ENCODE assay signal across 16 cellular contexts in the genomic region with DNA sequence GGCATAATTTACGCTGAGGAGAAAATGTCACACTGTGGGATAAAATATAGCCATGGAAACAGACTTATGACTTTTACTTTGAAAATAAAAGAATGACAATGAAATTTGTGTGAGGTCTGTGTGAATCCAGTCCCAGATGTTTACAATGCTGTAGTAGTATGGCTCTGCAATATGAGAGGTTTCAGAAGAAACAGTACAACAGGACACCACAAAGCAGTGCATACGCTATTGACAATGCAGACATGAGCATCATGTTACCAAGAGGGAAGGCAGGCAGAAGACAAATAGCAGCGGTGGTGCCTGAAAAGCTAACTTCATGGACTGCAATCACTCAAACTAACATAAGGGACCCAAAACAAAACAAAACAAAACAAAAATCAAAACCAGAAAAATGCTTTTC. TPM values are rescaled to one million over a fixed set of nuclear protein-coding genes. Genes with fewer than 3 reads are reported as not detected.
DNase-seq lines count a peak whose midpoint lies in the region; ATAC-seq and TF ChIP-seq lines count a peak whose summit lies in the region.
"Had no signal": no experiment of that assay in that cellular context is flagged by ENCODE, and none has a peak within 500 bp of the region (broad histone marks: within the 10 kb centered on the region; RNA-seq: fewer than 3 reads in every experiment).

No MANE protein-coding gene starts in this region.

- no peak for TF ChIP-seq CTCF in thoracic aorta (IDR thresholded peaks at IDR 0.05)

- no peaks in the 10 kb centered on the region for H3K36me3 ChIP-seq in ectodermal cell (ENCODE audit: control insufficient read depth, insufficient read depth, low read length)
- H3K36me3 ChIP-seq in muscle layer of colon (ENCODE audit: insufficient read depth, low read length) = no peaks in the 10 kb centered on the region
- no peaks in the 10 kb centered on the region for H3K36me3 ChIP-seq in thoracic aorta

- H3K27me3 Mint-ChIP-seq in activated T-cell treated with anti-CD3 and anti-CD28 coated beads, Interleukin-2, amount 50 U/mL, for 4 hours (ENCODE audit: low read depth) = peaks cover 39% of the 10 kb centered on the region

- no peak overlapping the region for H3K4me3 Mint-ChIP-seq in activated T-cell treated with anti-CD3 and anti-CD28 coated beads, Interleukin-2, amount 50 U/mL, for 4 hours

- H3K4me1 ChIP-seq in ectodermal cell (ENCODE audit: control insufficient read depth, insufficient read depth, low read length) = peaks cover 21% of the 10 kb centered on the region
- no peaks in the 10 kb centered on the region for H3K4me1 ChIP-seq in muscle layer of colon (ENCODE audit: insufficient read depth, low read length)
- peaks cover 0 to 5% of the 10 kb centered on the region in 2 donors for H3K4me1 ChIP-seq in thoracic aorta (ENCODE audit: control insufficient read depth in 1 of 2, low read depth in 2 of 2)

- WGBS in ectodermal cell, 2 experiments = 24 to 31% methylated on average over 3 of the region's 3 CpGs

- no peak overlapping the region for H3K27ac ChIP-seq in ectodermal cell (ENCODE audit: insufficient read depth, low read depth, low read length, poor library complexity, severe bottlenecking)
- peak overlapping the region; percentile 4 for H3K27ac ChIP-seq in muscle layer of colon (ENCODE audit: low read depth, low read length)
- no peak overlapping the region for H3K27ac ChIP-seq in thoracic aorta
- H3K27ac ChIP-seq: KMS-11 had no signal

- ATAC-seq in thoracic aorta (ENCODE audit: insufficient number of reproducible peaks, low FRiP score, low read depth) (no peak), GM21360 (IDR thresholded peaks at IDR 0.05; ENCODE audit: unreplicated experiment) (no peak)
- no peak for ATAC-seq in activated T-cell treated with anti-CD3 and anti-CD28 coated beads, Interleukin-2, amount 50 U/mL, for 4 hours

- H3K9me3 ChIP-seq in ectodermal cell (ENCODE audit: control insufficient read depth, low read length) = no peaks in the 10 kb centered on the region
- H3K9me3 ChIP-seq in muscle layer of colon (ENCODE audit: low read length) = no peaks in the 10 kb centered on the region
- H3K9me3 ChIP-seq in thoracic aorta = no peaks in the 10 kb centered on the region

- H3K27me3 ChIP-seq in ectodermal cell (ENCODE audit: control insufficient read depth, insufficient read depth, low read length, poor library complexity, severe bottlenecking) (peaks cover 46% of the 10 kb centered on the region), muscle layer of colon (ENCODE audit: control insufficient read depth in 1 of 2, insufficient read depth in 2 of 2, low read length in 2 of 2) (peaks cover 0 to 27% of the 10 kb centered on the region in 2 donors), thoracic aorta (replicated peaks; ENCODE audit: insufficient read depth) (no peaks in the 10 kb centered on the region)

- no peak overlapping the region for H3K9ac ChIP-seq in muscle layer of colon (ENCODE audit: low read length)
- H3K9ac ChIP-seq: KMS-11 had no signal

- peaks cover 2% of the 10 kb centered on the region for H3K4me1 Mint-ChIP-seq in activated T-cell treated with anti-CD3 and anti-CD28 coated beads, Interleukin-2, amount 50 U/mL, for 4 hours (ENCODE audit: low read depth)

- peak; percentile 13 for DNase-seq in NCI-H2107 treated with DMSO at 0.1 percent for 48 hours (lab: John Stamatoyannopoulos, UW; ENCODE audit: unreplicated experiment)
- no peak for DNase-seq in thoracic aorta (ENCODE audit: low spot score)
- no peak for DNase-seq in retina
- DNase-seq in activated CD4-positive, alpha-beta T cell treated with anti-CD3 and anti-CD28 coated beads for 48 hours = no peak
- no peak for DNase-seq in activated T-cell treated with anti-CD3 and anti-CD28 coated beads, Interleukin-2, amount 50 U/mL, for 4 hours
- DNase-seq: activated CD4-positive, alpha-beta T cell treated with anti-CD3 and anti-CD28 coated beads for 1 hour; activated T-cell treated with anti-CD3 and anti-CD28 coated beads, Interleukin-2, amount 50 U/mL, for 1 hour; AML-193; cortex of kidney; NCI-H1417 treated with DMSO at 0.1 percent for 48 hours; NCI-H510A had no signal

- H3K4me3 ChIP-seq in ectodermal cell (ENCODE audit: insufficient read depth, low read depth, low read length) (peak overlapping the region; percentile 37), muscle layer of colon (ENCODE audit: low read depth in 1 of 2, low read length in 2 of 2) (peak overlapping the region; percentile 60 to 83), thoracic aorta (peak overlapping the region; percentile 78)

- peaks cover 4% of the 10 kb centered on the region for H3K9me3 Mint-ChIP-seq in activated T-cell treated with anti-CD3 and anti-CD28 coated beads, Interleukin-2, amount 50 U/mL, for 4 hours

- no peaks in the 10 kb centered on the region for H3K36me3 Mint-ChIP-seq in activated T-cell treated with anti-CD3 and anti-CD28 coated beads, Interleukin-2, amount 50 U/mL, for 4 hours (ENCODE audit: insufficient read depth)

RNA-seq across cellular contexts. Expression of a gene that starts 1.8 kb away (rescaled TPM):
- 1.6 TPM for polyA plus RNA-seq in ectodermal cell (2013, experiment 1 of 4)
- 0.55 TPM for polyA plus RNA-seq in ectodermal cell (2013, experiment 2 of 4)
- 1.6 TPM for polyA plus RNA-seq in ectodermal cell (2013, experiment 3 of 4)
- 1.4 TPM for polyA plus RNA-seq in ectodermal cell (2013, experiment 4 of 4)
- total RNA-seq in thoracic aorta = 1 to 10 TPM; 6.0 to 8.8 TPM
- not detected for total RNA-seq in activated T-cell treated with anti-CD3 and anti-CD28 coated beads, Interleukin-2, amount 50 U/mL, for 4 hours
- total RNA-seq: H4 had no signal

Comparison
In these comparisons a context has a peak if more than half of its experiments do, and no peak if none do; other contexts are left out.
1. RNA of a gene that starts 1.8 kb away (total RNA-seq): 6.0 to 8.8 TPM in thoracic aorta; not detected in activated T-cell treated with anti-CD3 and anti-CD28 coated beads, Interleukin-2, amount 50 U/mL, for 4 hours; every median in the first group is over 4 times any median in the second.
2. Peak in every context shown above with its lines, with median percentiles within 50 percentile points of each other: H3K4me3 ChIP-seq.